In the genomic region with DNA sequence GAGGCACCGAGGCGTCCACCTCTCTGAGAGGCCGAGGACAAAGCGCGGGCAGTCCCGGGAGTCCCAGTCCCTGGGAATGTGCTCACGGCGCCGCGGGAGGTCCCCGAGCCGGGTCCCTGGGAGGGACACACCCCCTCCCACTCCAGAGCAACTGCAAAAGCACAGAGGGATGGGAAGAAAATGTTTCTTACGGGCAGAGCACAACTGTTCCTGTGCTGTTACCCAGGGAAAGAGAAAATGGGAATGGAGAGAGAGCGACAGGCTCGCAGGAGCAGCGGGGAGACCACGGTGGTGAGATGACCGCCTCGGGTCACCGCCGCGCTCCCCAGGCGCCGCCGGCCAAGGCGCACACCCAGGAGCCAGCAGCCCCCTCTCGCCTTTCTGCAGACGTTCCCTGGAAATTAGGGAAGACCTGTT, we compare ENCODE assay signal across 8 cellular contexts. TPM values are rescaled to one million over a fixed set of nuclear protein-coding genes. Genes with fewer than 3 reads are reported as not detected.
DNase-seq lines count a peak whose midpoint lies in the region; ATAC-seq and TF ChIP-seq lines count a peak whose summit lies in the region.

No MANE protein-coding gene starts in this region.

- H3K9me3 ChIP-seq in esophagus squamous epithelium (no peaks in the 10 kb centered on the region), neutrophil (no peaks in the 10 kb centered on the region)

- 0% methylated on average over 6 to 7 of the region's 28 CpGs for WGBS in esophagus squamous epithelium, 2 donors

- DNase-seq in AG10803 (ENCODE audit: low read depth) (no peak), RKO (ENCODE audit: low spot score) (peak; percentile 31), esophagus squamous epithelium (lab: John Stamatoyannopoulos, UW) (no peak), GM20000 (ENCODE audit: low spot score) (no peak), midbrain (lab: John Stamatoyannopoulos, UW) (no peak)
- no peak for DNase-seq in effector CD4-positive, alpha-beta T cell

- intact Hi-C loops in esophagus squamous epithelium (cut with DNase I) = no loop called here

- peaks cover 0 to 94% (median 9%) of the 10 kb centered on the region in 4 donors for H3K27me3 ChIP-seq in esophagus squamous epithelium
- peaks cover 25% of the 10 kb centered on the region for H3K27me3 ChIP-seq in neutrophil

- H3K36me3 ChIP-seq in esophagus squamous epithelium (no peaks in the 10 kb centered on the region), neutrophil (no peaks in the 10 kb centered on the region)

- peak overlapping the region; percentile 75 for H3K4me3 ChIP-seq in AG10803 (ENCODE audit: low read length)
- H3K4me3 ChIP-seq in esophagus squamous epithelium = peak overlapping the region; percentile 57 to 78 (median 73)
- H3K4me3 ChIP-seq in neutrophil (ENCODE audit: low read depth in 1 of 2, low read length in 1 of 2) = peak overlapping the region; percentile 82

- no peak for TF ChIP-seq POLR2A in esophagus squamous epithelium (IDR thresholded peaks at IDR 0.05)

- peak; percentile 1 for ATAC-seq in GM21447 (IDR thresholded peaks at IDR 0.05; ENCODE audit: unreplicated experiment)

- TF ChIP-seq CTCF in AG10803 (conservative IDR thresholded peaks at IDR 0.05; ENCODE audit: low read length) (no peak), esophagus squamous epithelium (IDR thresholded peaks at IDR 0.05) (no peak), neutrophil (IDR thresholded peaks at IDR 0.05) (no peak), GM20000 (IDR thresholded peaks at IDR 0.05; ENCODE audit: extremely low read depth, missing control alignments) (no peak)

- peak overlapping the region; percentile 81 to 91 (median 90) for H3K27ac ChIP-seq in esophagus squamous epithelium
- no peak overlapping the region for H3K27ac ChIP-seq in neutrophil

- H3K4me1 ChIP-seq in esophagus squamous epithelium = peaks cover 15 to 76% (median 36%) of the 10 kb centered on the region in 3 donors
- peaks cover 39 to 53% of the 10 kb centered on the region in 2 experiments for H3K4me1 ChIP-seq in neutrophil (ENCODE audit: control insufficient read depth in 1 of 2, insufficient read depth in 1 of 2, low read depth in 1 of 2, low read length in 1 of 2)

RNA-seq across cellular contexts. Expression of a gene that starts 1.2 kb away (rescaled TPM):
- 10 to 100 TPM; 23.9 to 46.2 (median 33.8) TPM for total RNA-seq in esophagus squamous epithelium
